Comparison of ENCODE assay signal across 18 cellular contexts in the genomic region with DNA sequence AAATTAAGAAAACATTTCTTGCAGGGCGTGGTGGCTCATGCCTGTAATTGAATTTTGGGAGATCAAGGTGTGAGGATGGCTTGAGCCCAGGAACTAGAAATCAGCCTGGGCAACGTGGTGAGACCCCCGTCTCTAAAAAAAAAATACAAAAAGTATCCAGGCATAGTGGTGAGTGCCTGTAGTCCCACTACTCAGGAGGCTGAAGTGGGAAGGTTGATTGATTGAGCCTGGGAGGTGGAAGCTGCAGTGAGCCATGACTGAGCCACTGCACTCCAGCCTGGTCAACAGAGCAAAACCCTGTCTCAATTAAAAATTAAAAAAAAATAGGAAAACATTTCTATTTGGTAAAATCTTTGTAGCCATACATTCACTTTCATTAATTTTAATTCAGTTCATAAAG.
DNase-seq lines count a peak whose midpoint lies in the region; FAIRE-seq and TF ChIP-seq lines count a peak whose summit lies in the region.
"Had no signal": no experiment of that assay in that cellular context is flagged by ENCODE, and none has a peak within 500 bp of the region (broad histone marks: within the 10 kb centered on the region; RNA-seq: fewer than 3 reads in every experiment).

No MANE protein-coding gene starts in this region.

- CTCF ChIA-PET in HEK293T (lab: Yijun Ruan, JAX): interaction anchor here (0.6 to 0.7 kb wide), 2 partner anchors 27 to 444 kb away, joined by 3 to 4 read pairs; no protein-coding TSS in a partner anchor

- WGBS in trophoblast cell (ENCODE audit: extremely low coverage, insufficient coverage, insufficient read length): no CpG with 5 or more reads among the region's 3 CpGs
- WGBS in prostate gland: 80% methylated on average over 3 of the region's 3 CpGs

- TF ChIP-seq CTCF in BE2C (IDR thresholded peaks at IDR 0.05; ENCODE audit: low read depth, low read length) (no peak), prostate gland (IDR thresholded peaks at IDR 0.05) (no peak)

- H3K18ac ChIP-seq in trophoblast cell (ENCODE audit: low read length): no peak overlapping the region

- intact Hi-C loops in prostate gland (cut with DNase I): no loop called here

- H2BK5ac ChIP-seq in trophoblast cell (ENCODE audit: low read depth, low read length, poor library complexity): no peak overlapping the region

- H3K27ac ChIP-seq in trophoblast cell (ENCODE audit: low read depth, low read length) (no peak overlapping the region), prostate gland (no peak overlapping the region)
- H3K27ac ChIP-seq: BLaER1 treated with 17β-estradiol and CSF1 and Interleukin-3, amounts not matched to agents 10 nM and 100 nM; HL-60 had no signal

- H3K4me1 ChIP-seq in BE2C: peaks cover 4% of the 10 kb centered on the region; the same call in 1 of the 2 replicates
- H3K4me1 ChIP-seq in trophoblast cell (ENCODE audit: control insufficient read depth in 1 of 2, insufficient read depth in 2 of 2, low read length in 2 of 2): no peaks in the 10 kb centered on the region
- no peaks in the 10 kb centered on the region for H3K4me1 ChIP-seq in prostate gland (replicated peaks)
- H3K4me1 ChIP-seq: BLaER1 treated with 17β-estradiol and CSF1 and Interleukin-3, amounts not matched to agents 10 nM and 100 nM had no signal

- no peak overlapping the region for H4K12ac ChIP-seq in trophoblast cell (ENCODE audit: low read depth, low read length)

- no peaks in the 10 kb centered on the region for H3K79me1 ChIP-seq in trophoblast cell (ENCODE audit: low read length)

- no peak overlapping the region for H3K23ac ChIP-seq in trophoblast cell (ENCODE audit: low read length)

- no peaks in the 10 kb centered on the region for H3K36me3 ChIP-seq in BE2C
- H3K36me3 ChIP-seq in trophoblast cell (ENCODE audit: control insufficient read depth in 1 of 2, insufficient read depth in 2 of 2, low read length in 2 of 2): no peaks in the 10 kb centered on the region
- H3K36me3 ChIP-seq in prostate gland: no peaks in the 10 kb centered on the region
- H3K36me3 ChIP-seq: BLaER1 treated with 17β-estradiol and CSF1 and Interleukin-3, amounts not matched to agents 10 nM and 100 nM had no signal

- H2AK5ac ChIP-seq in trophoblast cell (ENCODE audit: low read length): no peak overlapping the region

- H2AFZ ChIP-seq in trophoblast cell (ENCODE audit: insufficient read depth, low read length, poor library complexity): no peak overlapping the region

- POLR2A ChIA-PET in HEK293T (lab: Yijun Ruan, JAX): no interaction called here

- TF ChIP-seq POLR2A in prostate gland (IDR thresholded peaks at IDR 0.05): no peak
- no peak for TF ChIP-seq POLR2A in H54 (IDR thresholded peaks at IDR 0.05; ENCODE audit: low read depth, low read length)

- no peak overlapping the region for H4K91ac ChIP-seq in trophoblast cell (ENCODE audit: low read depth, low read length)

- no peak overlapping the region for H3K4me2 ChIP-seq in trophoblast cell (ENCODE audit: low read length)
- H3K4me2 ChIP-seq: BLaER1 treated with 17β-estradiol and CSF1 and Interleukin-3, amounts not matched to agents 10 nM and 100 nM had no signal

- no peaks in the 10 kb centered on the region for H3K9me3 ChIP-seq in BE2C
- H3K9me3 ChIP-seq in trophoblast cell (ENCODE audit: insufficient read depth, low read depth, low read length): no peaks in the 10 kb centered on the region
- H3K9me3 ChIP-seq in prostate gland: no peaks in the 10 kb centered on the region
- H3K9me3 ChIP-seq: BLaER1 treated with 17β-estradiol and CSF1 and Interleukin-3, amounts not matched to agents 10 nM and 100 nM had no signal

- H3K14ac ChIP-seq in trophoblast cell (ENCODE audit: low read length): no peak overlapping the region

- no peak overlapping the region for H2BK120ac ChIP-seq in trophoblast cell (ENCODE audit: insufficient read depth, low read length, poor library complexity)

- DNase-seq in BE2C: peak; percentile 7
- DNase-seq in HEK293T (ENCODE audit: extremely low spot score): no peak
- DNase-seq in SHP77 treated with DMSO at 0.1 percent for 48 hours (lab: John Stamatoyannopoulos, UW): peak; percentile 51
- DNase-seq in trophoblast cell: no peak
- DNase-seq in prostate gland (ENCODE audit: low spot score): no peak
- DNase-seq in NCI-H526 (lab: John Stamatoyannopoulos, UW): no peak
- no peak for DNase-seq in H54 (ENCODE audit: insufficient read length, low spot score)
- DNase-seq: 8988T; Calu3; CD8-positive, alpha-beta T cell; DMS 273 treated with DMSO at 0.1 percent for 48 hours; DMS53; GOT3; H9 had no signal

- no peak overlapping the region for H3K4me3 ChIP-seq in BE2C (ENCODE audit: low read depth, low read length)
- no peak overlapping the region for H3K4me3 ChIP-seq in trophoblast cell (ENCODE audit: low read depth, low read length)
- H3K4me3 ChIP-seq in prostate gland: no peak overlapping the region
- H3K4me3 ChIP-seq: BLaER1 treated with 17β-estradiol and CSF1 and Interleukin-3, amounts not matched to agents 10 nM and 100 nM had no signal

- FAIRE-seq in H54 (lab: Jason Lieb, UNC): no peak
- FAIRE-seq: G401.6, GM12891 had no signal

- H3K4ac ChIP-seq in trophoblast cell (ENCODE audit: low read depth, low read length): no peak overlapping the region

- H2BK12ac ChIP-seq in trophoblast cell (ENCODE audit: low read length): peak overlapping the region; percentile 40

- no peak overlapping the region for H4K8ac ChIP-seq in trophoblast cell (ENCODE audit: low read depth, low read length)

- H3K27me3 ChIP-seq in BE2C (no peaks in the 10 kb centered on the region), trophoblast cell (ENCODE audit: insufficient read depth, low read length) (no peaks in the 10 kb centered on the region), prostate gland (replicated peaks; ENCODE audit: insufficient read depth) (no peaks in the 10 kb centered on the region)
- H3K27me3 ChIP-seq: BLaER1 treated with 17β-estradiol and CSF1 and Interleukin-3, amounts not matched to agents 10 nM and 100 nM had no signal

- no peaks in the 10 kb centered on the region for H3K79me2 ChIP-seq in trophoblast cell (ENCODE audit: control insufficient read depth, insufficient read depth, low read length, poor library complexity)

- no peak overlapping the region for H3K9ac ChIP-seq in trophoblast cell (ENCODE audit: low read length)
- H3K9ac ChIP-seq: BLaER1 treated with 17β-estradiol and CSF1 and Interleukin-3, amounts not matched to agents 10 nM and 100 nM had no signal

TF ChIP-seq in HEK293T, 16 proteins besides CTCF, POLR2A, EP300 and RAD21:
- TF ChIP-seq CTBP1 (IDR thresholded peaks at IDR 0.05; ENCODE audit: borderline replicate concordance) (no peak), ZNF384 (IDR thresholded peaks at IDR 0.05) (peak; percentile 4; the same call in 1 of the 2 replicates), FOXK2 (IDR thresholded peaks at IDR 0.05) (no peak), HDGF (IDR thresholded peaks at IDR 0.05; ENCODE audit: borderline replicate concordance) (no peak), FOXM1 (IDR thresholded peaks at IDR 0.05; ENCODE audit: borderline replicate concordance) (no peak), ELF4 (IDR thresholded peaks at IDR 0.05) (no peak), FOXA1 (IDR thresholded peaks at IDR 0.05) (no peak), NFRKB (IDR thresholded peaks at IDR 0.05) (no peak), L3MBTL2 (conservative IDR thresholded peaks at IDR 0.05) (no peak), SP1 (IDR thresholded peaks at IDR 0.05) (no peak), BHLHE40 (IDR thresholded peaks at IDR 0.05; ENCODE audit: borderline replicate concordance) (no peak), ARNT (IDR thresholded peaks at IDR 0.05) (no peak), PKNOX1 (IDR thresholded peaks at IDR 0.05) (peak; percentile 53; the same call in 1 of the 2 replicates), LEF1 (IDR thresholded peaks at IDR 0.05; ENCODE audit: borderline replicate concordance) (no peak), SUZ12 (IDR thresholded peaks at IDR 0.05) (no peak), TARDBP (IDR thresholded peaks at IDR 0.05) (no peak)

Comparison
In these comparisons a context has a peak if more than half of its experiments do, and no peak if none do; other contexts are left out.
1. DNase-seq: peak in BE2C (single experiment) and SHP77 treated with DMSO at 0.1 percent for 48 hours (single experiment); none in HEK293T (single experiment), trophoblast cell (0 of 2), prostate gland (single experiment), NCI-H526 (0 of 2) and H54 (single experiment).